In the genomic region with DNA sequence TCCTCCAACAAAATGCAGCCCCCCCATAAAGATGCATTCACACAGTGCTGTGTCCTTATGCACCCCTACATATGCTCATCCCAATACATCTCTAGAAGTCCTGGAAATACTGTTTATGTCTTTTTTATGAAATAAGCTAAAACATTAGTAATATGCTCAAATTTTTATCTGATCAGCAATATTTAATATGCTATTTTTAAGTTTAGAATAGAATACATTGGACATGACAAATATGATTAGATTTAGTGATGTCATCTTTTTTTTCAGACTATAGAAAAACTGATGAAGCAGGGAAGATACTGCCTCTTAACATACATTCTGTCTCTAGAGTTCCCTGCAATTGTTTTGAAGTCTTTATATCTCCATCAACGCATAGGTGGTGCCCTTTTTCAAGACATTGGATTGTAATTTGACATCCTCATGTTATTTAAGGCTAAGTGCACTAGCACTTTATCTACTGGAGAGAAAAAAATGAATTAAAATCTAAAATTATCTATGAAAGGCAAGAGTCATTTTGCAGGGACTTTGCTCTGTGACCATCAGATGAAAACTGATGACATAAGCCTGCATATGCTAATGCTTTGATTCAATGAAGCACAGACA, we compare ENCODE assay signal across 22 cellular contexts.
"Had no signal": no experiment of that assay in that cellular context is flagged by ENCODE, and none has a peak within 500 bp of the region (broad histone marks: within the 10 kb centered on the region; RNA-seq: fewer than 3 reads in every experiment).

No MANE protein-coding gene starts in this region.

- H3K4me3 ChIP-seq: dorsolateral prefrontal cortex, gastrocnemius medialis, left lung, ovary, psoas muscle, skin epidermis, spleen, testis, tibial artery had no signal

- H3K36me3 ChIP-seq: gastrocnemius medialis, left lung, ovary, spleen, tibial artery had no signal

- H3K4me1 ChIP-seq: gastrocnemius medialis, left lung, psoas muscle, spleen, testis had no signal

- DNase-seq: dorsolateral prefrontal cortex; effector CD4-positive, alpha-beta T cell; gastrocnemius medialis; left cardiac atrium; left lung; mammary epithelial cell; mesendoderm; midbrain; naive thymus-derived CD8-positive, alpha-beta T cell; nephron progenitor cell; occipital lobe; ovary; psoas muscle; right cardiac atrium; spleen; stimulated activated CD4-positive, alpha-beta T cell treated with anti-CD3 and anti-CD28 coated beads, Interleukin-4, amount 100 ng/mL, for 4 hours; stimulated activated naive CD8-positive, alpha-beta T cell treated with anti-CD3 and anti-CD28 coated beads, Interleukin-15, Interleukin-2, amounts not matched to agents 100 U/mL and 50 U/mL, for 24 hours; testis; tibial artery had no signal

- ATAC-seq: gastrocnemius medialis; left cardiac atrium; left lung; naive thymus-derived CD8-positive, alpha-beta T cell; psoas muscle; right cardiac atrium; stimulated activated memory B cell treated with anti-CD40 and anti-IgM and Interleukin-4, amounts not matched to agents 10 μg/mL and 1 μg/mL and 100 μg/mL, for 72 hours; stimulated activated naive CD8-positive, alpha-beta T cell treated with anti-CD3 and anti-CD28 coated beads, Interleukin-15, Interleukin-2, amounts not matched to agents 100 U/mL and 50 U/mL, for 24 hours had no signal

- H3K9me3 ChIP-seq: gastrocnemius medialis, left lung, ovary, psoas muscle, spleen, testis, tibial artery had no signal

- H3K27ac ChIP-seq: gastrocnemius medialis, left lung, ovary, psoas muscle, skin epidermis, spleen, testis, tibial artery had no signal

- FAIRE-seq: colon had no signal

- H3K27me3 ChIP-seq: dorsolateral prefrontal cortex, gastrocnemius medialis, left lung, ovary, spleen, testis, tibial artery had no signal
